8 cellular contexts compared by ENCODE assay signal in genomic region chrX:102720237-102721168, GRCh38. TPM values are rescaled to one million over a fixed set of nuclear protein-coding genes. Genes with fewer than 3 reads are reported as not detected.
DNase-seq lines count a peak whose midpoint lies in the region; ATAC-seq and TF ChIP-seq lines count a peak whose summit lies in the region.

GPRASP3 (plus strand) TSS chrX:102720743; CDS start chrX:102748996, 28,253 bp downstream.

- peak within 1 kb of the TSS; percentile 83 for H3K9ac ChIP-seq in SK-N-MC (ENCODE audit: insufficient read length)

- H3K9me3 Mint-ChIP-seq in activated naive CD8-positive, alpha-beta T cell treated with anti-CD3 and anti-CD28 coated beads, Interleukin-2, amount 50 U/mL, for 24 hours: no peaks in the 10 kb centered on the region

- H3K27me3 Mint-ChIP-seq in activated naive CD8-positive, alpha-beta T cell treated with anti-CD3 and anti-CD28 coated beads, Interleukin-2, amount 50 U/mL, for 24 hours: no peaks in the 10 kb centered on the region

- H3K27ac ChIP-seq in AG04450 (ENCODE audit: low read depth, low read length): no peak within 1 kb of the TSS
- H3K27ac ChIP-seq in SK-N-MC: no peak within 1 kb of the TSS
- peak within 1 kb of the TSS in 6 of 12 donors; percentile 18 to 68 (median 34) for H3K27ac ChIP-seq in heart left ventricle
- H3K27ac ChIP-seq in psoas muscle: no peak within 1 kb of the TSS
- no peak within 1 kb of the TSS for H3K27ac ChIP-seq in upper lobe of right lung

- CTCF ChIA-PET in AG04450 (lab: Charles Lee): interaction anchor here (1.1 kb wide), 1 partner anchor 115 kb away, joined by 3 read pairs; no protein-coding TSS in a partner anchor

- H3K27ac Mint-ChIP-seq in activated naive CD8-positive, alpha-beta T cell treated with anti-CD3 and anti-CD28 coated beads, Interleukin-2, amount 50 U/mL, for 24 hours: peak within 1 kb of the TSS; percentile 64

- H3K36me3 Mint-ChIP-seq in activated naive CD8-positive, alpha-beta T cell treated with anti-CD3 and anti-CD28 coated beads, Interleukin-2, amount 50 U/mL, for 24 hours (ENCODE audit: low read depth): peaks cover 1% of the 10 kb centered on the region

- peak; percentile 34 for DNase-seq in AG04450 (ENCODE audit: low read depth, low spot score)
- peak in 61 of 76 experiments; percentile 0 to 71 (median 43) for DNase-seq in HUDEP-2 (lab: John Stamatoyannopoulos, UW; ENCODE audit: unreplicated experiment in 76 of 76)
- DNase-seq in SK-N-MC (ENCODE audit: low read depth, low spot score): no peak
- peak; percentile 71 for DNase-seq in activated naive CD8-positive, alpha-beta T cell treated with anti-CD3 and anti-CD28 coated beads, Interleukin-2, amount 50 U/mL, for 24 hours
- peak; percentile 69 to 81 (median 77) for DNase-seq in heart left ventricle
- DNase-seq in psoas muscle: peak; percentile 72 to 86
- peak; percentile 87 for DNase-seq in upper lobe of right lung

- intact Hi-C loops in heart left ventricle (cut with DNase I) (loop anchor here in 1 of 10 donors (10.0 kb wide), 1 partner anchor 114 kb away; no protein-coding TSS in a partner anchor), psoas muscle (cut with DNase I) (no loop called here), upper lobe of right lung (cut with DNase I) (no loop called here)

- H3K4me3 Mint-ChIP-seq in activated naive CD8-positive, alpha-beta T cell treated with anti-CD3 and anti-CD28 coated beads, Interleukin-2, amount 50 U/mL, for 24 hours: peak within 1 kb of the TSS; percentile 85

- H3K27me3 ChIP-seq in AG04450 (ENCODE audit: control insufficient read depth, insufficient read depth, low read length) (no peaks in the 10 kb centered on the region), heart left ventricle (peaks cover 0 to 3% (median 0%) of the 10 kb centered on the region in 9 donors), psoas muscle (ENCODE audit: insufficient read depth in 3 of 3, low read length in 2 of 3) (peaks cover 0 to 4% (median 0%) of the 10 kb centered on the region in 3 donors), upper lobe of right lung (no peaks in the 10 kb centered on the region)

- H3K36me3 ChIP-seq in SK-N-MC (ENCODE audit: insufficient read depth, low read length) (no peaks in the 10 kb centered on the region), heart left ventricle (no peaks in the 10 kb centered on the region), psoas muscle (ENCODE audit: insufficient read depth in 1 of 2, low read depth in 1 of 2) (no peaks in the 10 kb centered on the region), upper lobe of right lung (no peaks in the 10 kb centered on the region)

- 5 to 34% (median 18%) methylated on average over 18 to 31 of the region's 31 CpGs for WGBS in heart left ventricle, 4 donors
- 8 to 29% (median 10%) methylated on average over 28 to 31 of the region's 31 CpGs for WGBS in psoas muscle, 3 donors

- H3K9me3 ChIP-seq in AG04450 (ENCODE audit: control insufficient read depth, insufficient read depth, low read length) (no peaks in the 10 kb centered on the region), SK-N-MC (ENCODE audit: low read depth, low read length) (no peaks in the 10 kb centered on the region), heart left ventricle (no peaks in the 10 kb centered on the region), psoas muscle (no peaks in the 10 kb centered on the region), upper lobe of right lung (no peaks in the 10 kb centered on the region)

- peak; percentile 96 for ATAC-seq in GM19395 (IDR thresholded peaks at IDR 0.05; ENCODE audit: unreplicated experiment)
- ATAC-seq in activated naive CD8-positive, alpha-beta T cell treated with anti-CD3 and anti-CD28 coated beads, Interleukin-2, amount 50 U/mL, for 24 hours: peak; percentile 90
- peak; percentile 95 to 98 (median 96) for ATAC-seq in heart left ventricle
- ATAC-seq in psoas muscle: peak; percentile 80 to 99 (median 88)
- ATAC-seq in upper lobe of right lung: peak; percentile 96

- POLR2A ChIA-PET in AG04450 (lab: Yijun Ruan, JAX): no interaction called here

- TF ChIP-seq CTCF in AG04450 (IDR thresholded peaks at IDR 0.05; ENCODE audit: low read depth, low read length) (no peak), heart left ventricle (IDR thresholded peaks at IDR 0.05) (no peak), psoas muscle (IDR thresholded peaks at IDR 0.05) (no peak), upper lobe of right lung (IDR thresholded peaks at IDR 0.05) (no peak)

- TF ChIP-seq POLR2A in heart left ventricle (IDR thresholded peaks at IDR 0.05): no peak

- peaks cover 12% of the 10 kb centered on the region for H3K4me1 Mint-ChIP-seq in activated naive CD8-positive, alpha-beta T cell treated with anti-CD3 and anti-CD28 coated beads, Interleukin-2, amount 50 U/mL, for 24 hours

- peak within 1 kb of the TSS; percentile 73 for H3K4me3 ChIP-seq in AG04450 (ENCODE audit: low read depth, low read length)
- H3K4me3 ChIP-seq in SK-N-MC: peak within 1 kb of the TSS; percentile 77
- H3K4me3 ChIP-seq in heart left ventricle: peak within 1 kb of the TSS; percentile 18 to 69 (median 53)
- peak within 1 kb of the TSS; percentile 60 for H3K4me3 ChIP-seq in psoas muscle
- peak within 1 kb of the TSS; percentile 57 for H3K4me3 ChIP-seq in upper lobe of right lung

- peaks cover 0 to 7% (median 0%) of the 10 kb centered on the region in 12 donors for H3K4me1 ChIP-seq in heart left ventricle
- no peaks in the 10 kb centered on the region for H3K4me1 ChIP-seq in psoas muscle
- H3K4me1 ChIP-seq in upper lobe of right lung: no peaks in the 10 kb centered on the region

RNA-seq across cellular contexts. Expression of gene GPRASP3, which starts in this region (rescaled TPM):
- 5.3 and 6.9 TPM in 2 replicates for polyA plus RNA-seq in AG04450 (2011; rRNA removed)
- 8.1 and 12.5 TPM in 2 replicates for polyA minus RNA-seq in AG04450 (2011; rRNA and poly(A)+ RNA removed)
- 1 to 10 TPM; 3.1 to 9.6 (median 5.4) TPM for total RNA-seq in heart left ventricle
- 1 to 10 TPM; 1.1 to 2.3 TPM for polyA plus RNA-seq in heart left ventricle
- 1 to 10 TPM; 1.5 to 6.2 (median 3.0) TPM for total RNA-seq in psoas muscle
- 1 to 10 TPM in 1 of 3 donors, under 1 TPM in 2; 0.52 to 2.3 (median 0.86) TPM for polyA plus RNA-seq in psoas muscle
- 4.3 TPM for total RNA-seq in upper lobe of right lung
